ENCODE assay signal across 18 cellular contexts in genomic region chrX:154091678-154092077, GRCh38. TPM values are rescaled to one million over a fixed set of nuclear protein-coding genes. Genes with fewer than 3 reads are reported as not detected.
DNase-seq lines count a peak whose midpoint lies in the region; ATAC-seq and TF ChIP-seq lines count a peak whose summit lies in the region.
"Had no signal": no experiment of that assay in that cellular context is flagged by ENCODE, and none has a peak within 500 bp of the region (broad histone marks: within the 10 kb centered on the region; RNA-seq: fewer than 3 reads in every experiment).

No MANE protein-coding gene starts in this region.

- no peaks in the 10 kb centered on the region for H3K9me3 Mint-ChIP-seq in CD4-positive, alpha-beta memory T cell
- peaks cover 19% of the 10 kb centered on the region for H3K9me3 Mint-ChIP-seq in neural progenitor cell
- H3K9me3 Mint-ChIP-seq: activated T-cell treated with anti-CD3 and anti-CD28 coated beads, Interleukin-2, amount 50 U/mL, for 72 hours; dendritic cell treated with granulocyte-macrophage colony-stimulating factor and Interleukin-4, amounts not matched to agents 40 ng/mL and 50 ng/mL, for 4 days had no signal

- H3K36me3 ChIP-seq in CD4-positive, alpha-beta memory T cell (ENCODE audit: insufficient read depth, low read length) = no peaks in the 10 kb centered on the region
- H3K36me3 ChIP-seq in cardiac muscle cell (no peaks in the 10 kb centered on the region), neural progenitor cell (no peaks in the 10 kb centered on the region), PC-3 (ENCODE audit: low read depth, low read length) (peaks cover 12% of the 10 kb centered on the region)

- BruUV-seq in PC-3 (replicated peaks; lab: Mats Ljungman, UMichigan) = no TSS peak

- no peak for ATAC-seq in T-helper 17 cell
- ATAC-seq in SK-N-SH treated with all-trans-retinoic acid at 6 μM for 48 hours = no peak
- ATAC-seq in PC-3 = no peak
- ATAC-seq: activated T-cell treated with anti-CD3 and anti-CD28 coated beads, Interleukin-2, amount 50 U/mL, for 72 hours had no signal

- TF ChIP-seq CTCF in cardiac muscle cell (IDR thresholded peaks at IDR 0.05; ENCODE audit: low read depth, low read length) = no peak
- TF ChIP-seq CTCF in neural progenitor cell (IDR thresholded peaks at IDR 0.05) = no peak
- TF ChIP-seq CTCF in PC-3 (conservative IDR thresholded peaks at IDR 0.05; ENCODE audit: low read depth, low read length) = no peak

- no peaks in the 10 kb centered on the region for H3K27me3 ChIP-seq in CD4-positive, alpha-beta memory T cell (ENCODE audit: insufficient read depth, low read length)
- H3K27me3 ChIP-seq in cardiac muscle cell (no peaks in the 10 kb centered on the region), neural progenitor cell (no peaks in the 10 kb centered on the region), PC-3 (ENCODE audit: low read length) (no peaks in the 10 kb centered on the region)

- H3K4me3 Mint-ChIP-seq in CD4-positive, alpha-beta memory T cell = peak overlapping the region in 4 of 8 donors; percentile 37 to 61 (median 50)
- no peak overlapping the region for H3K4me3 Mint-ChIP-seq in T-helper 17 cell
- no peak overlapping the region for H3K4me3 Mint-ChIP-seq in neural progenitor cell
- H3K4me3 Mint-ChIP-seq: dendritic cell treated with granulocyte-macrophage colony-stimulating factor and Interleukin-4, amounts not matched to agents 40 ng/mL and 50 ng/mL, for 4 days had no signal

- peak overlapping the region in 3 of 7 donors; percentile 25 to 72 (median 63) for H3K27ac Mint-ChIP-seq in CD4-positive, alpha-beta memory T cell
- H3K27ac Mint-ChIP-seq in T-helper 17 cell = peak overlapping the region; percentile 59
- no peak overlapping the region for H3K27ac Mint-ChIP-seq in neural progenitor cell
- H3K27ac Mint-ChIP-seq: dendritic cell treated with granulocyte-macrophage colony-stimulating factor and Interleukin-4, amounts not matched to agents 40 ng/mL and 50 ng/mL, for 4 days had no signal

- H3K79me2 ChIP-seq in neural progenitor cell (ENCODE audit: low read depth) = peaks cover 100% of the 10 kb centered on the region
- H3K79me2 ChIP-seq in PC-3 (ENCODE audit: low read length) = peaks cover 98% of the 10 kb centered on the region

- peaks cover 43 to 73% (median 53%) of the 10 kb centered on the region in 4 donors for H3K4me1 Mint-ChIP-seq in CD4-positive, alpha-beta memory T cell
- H3K4me1 Mint-ChIP-seq in T-helper 17 cell (peaks cover 44% of the 10 kb centered on the region), neural progenitor cell (peaks cover 39% of the 10 kb centered on the region)

- CTCF ChIA-PET in CD4-positive, alpha-beta memory T cell (lab: Charles Lee; ENCODE audit: partially characterized antibody) = interaction anchor here (0.9 to 2.3 kb wide), 5 partner anchors 39 to 282 kb away, joined by 3 to 8 read pairs (median 4); no protein-coding TSS in a partner anchor
- CTCF ChIA-PET in PC-3 (lab: Charles Lee) = interaction anchor here (0.6 kb wide), 1 partner anchor 57 kb away, joined by 4 read pairs; no protein-coding TSS in a partner anchor

- H3K4me3 ChIP-seq in CD4-positive, alpha-beta memory T cell (ENCODE audit: low read length in 2 of 2) = no peak overlapping the region
- H3K4me3 ChIP-seq in cardiac muscle cell = no peak overlapping the region
- H3K4me3 ChIP-seq in neural progenitor cell = no peak overlapping the region
- no peak overlapping the region for H3K4me3 ChIP-seq in PC-3 (ENCODE audit: low read length)
- H3K4me3 ChIP-seq: skin epidermis had no signal

- H4K20me1 ChIP-seq in neural progenitor cell (ENCODE audit: low read depth) (peaks cover 67% of the 10 kb centered on the region), PC-3 (ENCODE audit: low read length) (peaks cover 52% of the 10 kb centered on the region)

- H3F3A ChIP-seq in neural progenitor cell (ENCODE audit: low read depth) (no peaks in the 10 kb centered on the region), PC-3 (ENCODE audit: low read length, unreplicated experiment) (no peaks in the 10 kb centered on the region)

- H3K4me2 ChIP-seq in neural progenitor cell (no peak overlapping the region), PC-3 (ENCODE audit: low read length) (no peak overlapping the region)

- POLR2A ChIA-PET in CD4-positive, alpha-beta memory T cell (lab: Charles Lee; ENCODE audit: partially characterized antibody) = no interaction called here
- POLR2A ChIA-PET in PC-3 (lab: Charles Lee; ENCODE audit: unreplicated experiment) = no interaction called here

- intact Hi-C loops in CD4-positive, alpha-beta memory T cell (cut with micrococcal nuclease) = loop anchor here (1.0 to 10.0 kb wide), 5 partner anchors 34 to 403 kb away; partner anchors contain the start of genes EMD, FLNA and SLC10A3
- intact Hi-C loops in PC-3 (cut with micrococcal nuclease) = no loop called here

- H3K36me3 Mint-ChIP-seq in CD4-positive, alpha-beta memory T cell = peaks cover 10 to 53% of the 10 kb centered on the region in 2 donors
- H3K36me3 Mint-ChIP-seq in T-helper 17 cell (ENCODE audit: low read depth) (peaks cover 4% of the 10 kb centered on the region), neural progenitor cell (peaks cover 24% of the 10 kb centered on the region)

- H3K9me3 ChIP-seq in CD4-positive, alpha-beta memory T cell (ENCODE audit: control insufficient read depth in 1 of 2, low read length in 2 of 2) = no peaks in the 10 kb centered on the region
- no peaks in the 10 kb centered on the region for H3K9me3 ChIP-seq in T-helper 17 cell (ENCODE audit: control insufficient read depth, low read length, poor library complexity, severe bottlenecking)
- no peaks in the 10 kb centered on the region for H3K9me3 ChIP-seq in cardiac muscle cell (ENCODE audit: low read depth)
- H3K9me3 ChIP-seq in neural progenitor cell (ENCODE audit: low read depth) = no peaks in the 10 kb centered on the region
- H3K9me3 ChIP-seq in PC-3 (ENCODE audit: low read length) = no peaks in the 10 kb centered on the region

- H2AFZ ChIP-seq in neural progenitor cell (replicated peaks) (no peak overlapping the region), PC-3 (ENCODE audit: low read length) (no peak overlapping the region)

- no peak for DNase-seq in CD4-positive, alpha-beta memory T cell
- DNase-seq in T-helper 17 cell (no peak), cardiac muscle cell (ENCODE audit: low read depth in 1 of 2, low spot score in 1 of 2) (peak in 1 of 2 donors; percentile 14), neural progenitor cell (ENCODE audit: low spot score) (peak; percentile 17), retina (no peak), NCI-H446 (lab: John Stamatoyannopoulos, UW) (no peak), PC-3 (no peak)
- DNase-seq: activated T-cell treated with anti-CD3 and anti-CD28 coated beads, Interleukin-2, amount 50 U/mL, for 72 hours; NCI-H1092 treated with DMSO at 0.1 percent for 48 hours; NCI-H446 treated with DMSO at 0.1 percent for 48 hours had no signal

- H3K27me3 Mint-ChIP-seq in CD4-positive, alpha-beta memory T cell = no peaks in the 10 kb centered on the region
- H3K27me3 Mint-ChIP-seq in T-helper 17 cell (no peaks in the 10 kb centered on the region), neural progenitor cell (ENCODE audit: insufficient read depth, low read depth) (no peaks in the 10 kb centered on the region)
- H3K27me3 Mint-ChIP-seq: dendritic cell treated with granulocyte-macrophage colony-stimulating factor and Interleukin-4, amounts not matched to agents 40 ng/mL and 50 ng/mL, for 4 days had no signal

- no peak overlapping the region for H3K9ac ChIP-seq in neural progenitor cell
- no peak overlapping the region for H3K9ac ChIP-seq in PC-3 (ENCODE audit: low read length)

- no peaks in the 10 kb centered on the region for H3K9me2 ChIP-seq in PC-3 (replicated peaks; ENCODE audit: low read length)

- peak overlapping the region; percentile 34 for H3K27ac ChIP-seq in CD4-positive, alpha-beta memory T cell (ENCODE audit: low read depth, low read length)
- H3K27ac ChIP-seq in cardiac muscle cell (peak overlapping the region; percentile 51), neural progenitor cell (no peak overlapping the region), PC-3 (ENCODE audit: low read length) (no peak overlapping the region)
- H3K27ac ChIP-seq: skin epidermis had no signal

- peaks cover 68% of the 10 kb centered on the region for H3K4me1 ChIP-seq in CD4-positive, alpha-beta memory T cell (ENCODE audit: insufficient read depth, low read length)
- H3K4me1 ChIP-seq in cardiac muscle cell (ENCODE audit: low read depth) = peaks cover 15% of the 10 kb centered on the region
- peaks cover 29% of the 10 kb centered on the region for H3K4me1 ChIP-seq in neural progenitor cell
- H3K4me1 ChIP-seq in PC-3 (ENCODE audit: insufficient read depth, low read length) = peaks cover 27% of the 10 kb centered on the region

TF ChIP-seq in SK-N-SH treated with all-trans-retinoic acid at 6 μM for 48 hours, 23 proteins besides CTCF, POLR2A, EP300 and RAD21 (continues in another document):
- TF ChIP-seq CSDC2 (CRISPR knock-in tag; IDR thresholded peaks at IDR 0.05) (no peak), ZNF8 (CRISPR knock-in tag; IDR thresholded peaks at IDR 0.05) (no peak), TCF4 (CRISPR knock-in tag; IDR thresholded peaks at IDR 0.05; ENCODE audit: borderline replicate concordance) (no peak), POU6F1 (CRISPR knock-in tag; IDR thresholded peaks at IDR 0.05; ENCODE audit: borderline replicate concordance, low read depth) (no peak), OSR1 (CRISPR knock-in tag; IDR thresholded peaks at IDR 0.05) (no peak)

RNA-seq across cellular contexts. Expression of gene MECP2, which starts 5.8 kb away (rescaled TPM):
- 100 to 1,000 TPM; 103 to 108 TPM for total RNA-seq in CD4-positive, alpha-beta memory T cell
- 10 to 100 TPM in 1 of 2 donors, 1 to 10 TPM in 1; 9.5 to 26.5 TPM for polyA plus RNA-seq in CD4-positive, alpha-beta memory T cell
- 100 to 1,000 TPM; 148 to 160 TPM for total RNA-seq in T-helper 17 cell
- 57.2 and 64.5 TPM in 2 replicates for total RNA-seq in cardiac muscle cell
- polyA plus RNA-seq in cardiac muscle cell = 15.6 and 17.9 TPM in 2 replicates
- 26.7 and 32.4 TPM in 2 replicates for total RNA-seq in neural progenitor cell (ENCODE audit: low replicate concordance)
- total RNA-seq in PC-3 (2014; rRNA removed) = 40.8 and 47.3 TPM in 2 replicates

RNA-seq across cellular contexts. Expression of gene OPN1LW, which starts 52.4 kb away (rescaled TPM):
- not detected for total RNA-seq in CD4-positive, alpha-beta memory T cell
- not detected for polyA plus RNA-seq in CD4-positive, alpha-beta memory T cell
- total RNA-seq in T-helper 17 cell = not detected
- total RNA-seq in cardiac muscle cell = not detected in 2 replicates
- polyA plus RNA-seq in cardiac muscle cell = not detected in 2 replicates
- not detected in 2 replicates for total RNA-seq in neural progenitor cell (ENCODE audit: low replicate concordance)
- not detected in 2 replicates for total RNA-seq in PC-3 (2014; rRNA removed)
- total RNA-seq: activated T-cell treated with anti-CD3 and anti-CD28 coated beads, Interleukin-2, amount 50 U/mL, for 72 hours; fibroblast of lung; H4; mesenteric fat pad; omental fat pad; T-helper 1 cell treated with Interleukin-12 subunit alpha and Interleukin-12 subunit beta and Interleukin-4 antibody, amounts not matched to agents 30 ng/mL and 1 ng/mL, for 36 hours had no signal
- polyA plus RNA-seq: fibroblast of lung had no signal

Comparison
In these comparisons a context has a peak if more than half of its experiments do, and no peak if none do; other contexts are left out.
1. H3K27ac ChIP-seq: peak in CD4-positive, alpha-beta memory T cell (single experiment) and cardiac muscle cell (single experiment); none in neural progenitor cell (single experiment) and PC-3 (single experiment).